Comparison of ENCODE assay signal across 17 cellular contexts in genomic region chr2:26614205-26615128, GRCh38. TPM values are rescaled to one million over a fixed set of nuclear protein-coding genes. Genes with fewer than 3 reads are reported as not detected.
DNase-seq lines count a peak whose midpoint lies in the region; ATAC-seq and TF ChIP-seq lines count a peak whose summit lies in the region.
"Had no signal": no experiment of that assay in that cellular context is flagged by ENCODE, and none has a peak within 500 bp of the region (broad histone marks: within the 10 kb centered on the region; RNA-seq: fewer than 3 reads in every experiment).

No MANE protein-coding gene starts in this region.

- TF ChIP-seq POLR2A in ovary (IDR thresholded peaks at IDR 0.05): no peak

- peaks cover 14% of the 10 kb centered on the region for H3K4me1 ChIP-seq in ovary (ENCODE audit: insufficient read depth)

- no peaks in the 10 kb centered on the region for H3K36me3 ChIP-seq in ovary

- TF ChIP-seq EP300 in ovary (IDR thresholded peaks at IDR 0.05): no peak

- DNase-seq in DMS 273 (lab: John Stamatoyannopoulos, UW; ENCODE audit: unreplicated experiment): peak; percentile 68
- DNase-seq in DMS 273 treated with DMSO at 0.1 percent for 48 hours (lab: John Stamatoyannopoulos, UW): no peak
- peak; percentile 75 for DNase-seq in NCI-H345 (lab: John Stamatoyannopoulos, UW)
- DNase-seq in left ventricle myocardium superior: peak; percentile 51
- DNase-seq in retina: peak; percentile 58
- DNase-seq in NCI-H1436 treated with DMSO at 0.1 percent for 48 hours (lab: John Stamatoyannopoulos, UW): no peak
- DNase-seq in ovary: no peak
- no peak for DNase-seq in NAMALWA (ENCODE audit: low spot score)
- DNase-seq: CD4-positive, alpha-beta memory T cell; endodermal cell; foreskin melanocyte; IMR-90; NCI-H1105 treated with DMSO at 0.1 percent for 48 hours; stimulated activated CD4-positive, alpha-beta T cell treated with anti-CD3 and anti-CD28 coated beads, Interleukin-4, amount 100 ng/mL, for 24 hours had no signal

- 54 to 66% (median 58%) methylated on average over 18 of the region's 18 CpGs for WGBS in ovary, 3 donors

- no peak overlapping the region for H3K27ac ChIP-seq in ovary
- H3K27ac ChIP-seq: 22Rv1 had no signal

- TF ChIP-seq CTCF in ovary (IDR thresholded peaks at IDR 0.05): no peak

- H3K9me3 ChIP-seq in ovary: no peaks in the 10 kb centered on the region

- H3K4me3 ChIP-seq in ovary: no peak overlapping the region

- peak; percentile 44 for ATAC-seq in left ventricle myocardium superior
- ATAC-seq: stimulated activated memory B cell treated with anti-CD40 and anti-IgM and Interleukin-4, amounts not matched to agents 10 μg/mL and 1 μg/mL and 100 μg/mL, for 72 hours had no signal

- intact Hi-C loops in left ventricle myocardium superior (cut with micrococcal nuclease): no loop called here
- intact Hi-C loops in ovary (cut with DNase I): no loop called here

- no peaks in the 10 kb centered on the region for H3K27me3 ChIP-seq in ovary

RNA-seq across cellular contexts. Expression of gene CIB4, which starts 26.7 kb away (rescaled TPM):
- total RNA-seq in left ventricle myocardium superior (not detected), ovary (not detected)
- polyA plus RNA-seq in ovary: 1 to 10 TPM in 1 of 2 donors, not detected in 1; 3.9 TPM
- total RNA-seq: CD4-positive, alpha-beta memory T cell; endodermal cell; IMR-90; SK-MEL-5 had no signal
- polyA plus RNA-seq: CD4-positive, alpha-beta memory T cell; IMR-90 had no signal

Comparison
In these comparisons a context has a peak if more than half of its experiments do, and no peak if none do; other contexts are left out.
1. DNase-seq: peak in DMS 273 (single experiment), NCI-H345 (single experiment), left ventricle myocardium superior (single experiment) and retina (single experiment); none in DMS 273 treated with DMSO at 0.1 percent for 48 hours (single experiment), NCI-H1436 treated with DMSO at 0.1 percent for 48 hours (single experiment), ovary (0 of 5) and NAMALWA (single experiment).